9 cellular contexts compared by ENCODE assay signal in genomic region chr1:23964790-23965740, GRCh38. TPM values are rescaled to one million over a fixed set of nuclear protein-coding genes. Genes with fewer than 3 reads are reported as not detected.
DNase-seq lines count a peak whose midpoint lies in the region; ATAC-seq and TF ChIP-seq lines count a peak whose summit lies in the region.
"Had no signal": no experiment of that assay in that cellular context is flagged by ENCODE, and none has a peak within 500 bp of the region (broad histone marks: within the 10 kb centered on the region; RNA-seq: fewer than 3 reads in every experiment).

No MANE protein-coding gene starts in this region.

- H3K4me1 Mint-ChIP-seq in activated CD8-positive, alpha-beta memory T cell treated with anti-CD3 and anti-CD28 coated beads, Interleukin-2, amount 10 ng/mL, durations not matched to agents 7 days and 5 days, result peaks cover 65% of the 10 kb centered on the region
- H3K4me1 Mint-ChIP-seq in WTC11, result peaks cover 13% of the 10 kb centered on the region

- H3K4me1 ChIP-seq in heart right ventricle, result peaks cover 0 to 59% (median 42%) of the 10 kb centered on the region in 9 donors
- peaks cover 0 to 24% (median 23%) of the 10 kb centered on the region in 5 donors for H3K4me1 ChIP-seq in subcutaneous abdominal adipose tissue (ENCODE audit: control insufficient read depth in 5 of 5, insufficient read depth in 5 of 5, low read length in 5 of 5)
- no peaks in the 10 kb centered on the region; the same call in 1 of the 2 replicates for H3K4me1 ChIP-seq in BE2C

- DNase-seq in activated CD8-positive, alpha-beta memory T cell treated with anti-CD3 and anti-CD28 coated beads, Interleukin-2, amount 10 ng/mL, durations not matched to agents 7 days and 5 days, result no peak
- DNase-seq in activated CD8-positive, alpha-beta memory T cell treated with anti-CD3 and anti-CD28 coated beads, Interleukin-2, amount 50 U/mL, for 48 hours, result no peak
- no peak for DNase-seq in WTC11 (ENCODE audit: low spot score)
- no peak for DNase-seq in heart right ventricle
- no peak for DNase-seq in NCI-H446 treated with DMSO at 0.1 percent for 48 hours (lab: John Stamatoyannopoulos, UW)
- no peak for DNase-seq in BE2C
- DNase-seq in NCI-H2029 treated with DMSO at 0.1 percent for 48 hours (lab: John Stamatoyannopoulos, UW), result no peak

- intact Hi-C loops in heart right ventricle (cut with DNase I), result no loop called here

- H3K27me3 ChIP-seq in heart right ventricle, result no peaks in the 10 kb centered on the region
- H3K27me3 ChIP-seq in subcutaneous abdominal adipose tissue (ENCODE audit: control insufficient read depth in 5 of 5, insufficient read depth in 4 of 5, low read length in 5 of 5), result no peaks in the 10 kb centered on the region
- no peaks in the 10 kb centered on the region for H3K27me3 ChIP-seq in BE2C
- H3K27me3 ChIP-seq: tibial nerve had no signal

- H3K4me3 ChIP-seq in heart right ventricle (no peak overlapping the region), subcutaneous abdominal adipose tissue (ENCODE audit: low read depth in 1 of 5, low read length in 5 of 5) (no peak overlapping the region), BE2C (ENCODE audit: low read depth, low read length) (no peak overlapping the region)
- H3K4me3 ChIP-seq: tibial nerve had no signal

- H3K9me3 Mint-ChIP-seq in activated CD8-positive, alpha-beta memory T cell treated with anti-CD3 and anti-CD28 coated beads, Interleukin-2, amount 10 ng/mL, durations not matched to agents 7 days and 5 days (ENCODE audit: low read depth), result no peaks in the 10 kb centered on the region
- no peaks in the 10 kb centered on the region for H3K9me3 Mint-ChIP-seq in WTC11

- H3K9ac ChIP-seq in subcutaneous abdominal adipose tissue (ENCODE audit: low read length in 5 of 5), result peak overlapping the region in 1 of 5 donors; percentile 1

- CTCF ChIA-PET in activated CD8-positive, alpha-beta memory T cell treated with anti-CD3 and anti-CD28 coated beads, Interleukin-2, amount 10 ng/mL, durations not matched to agents 7 days and 5 days (lab: Charles Lee), result interaction anchor here (0.9 to 4.6 kb wide), 3 partner anchors 12 to 194 kb away, joined by 3 to 24 read pairs (median 8); partner anchors contain the start of gene SRSF10
- CTCF ChIA-PET in WTC11 (lab: Charles Lee), result interaction anchor here (1.9 kb wide), 1 partner anchor 154 kb away, joined by 6 read pairs; no protein-coding TSS in a partner anchor

- 74 to 79% methylated on average over 5 of the region's 5 CpGs for WGBS in heart right ventricle, 2 donors

- peaks cover 0 to 95% (median 35%) of the 10 kb centered on the region in 9 donors for H3K36me3 ChIP-seq in heart right ventricle
- H3K36me3 ChIP-seq in subcutaneous abdominal adipose tissue (ENCODE audit: control insufficient read depth in 5 of 5, insufficient read depth in 5 of 5, low read length in 5 of 5), result peaks cover 13 to 47% (median 36%) of the 10 kb centered on the region in 5 donors
- H3K36me3 ChIP-seq in BE2C, result peaks cover 34% of the 10 kb centered on the region

- POLR2A ChIA-PET in WTC11 (lab: Charles Lee), result interaction anchor here (1.5 kb wide), 1 partner anchor 8 kb away, joined by 3 read pairs; no protein-coding TSS in a partner anchor

- peak overlapping the region; percentile 84 for H3K27ac Mint-ChIP-seq in activated CD8-positive, alpha-beta memory T cell treated with anti-CD3 and anti-CD28 coated beads, Interleukin-2, amount 10 ng/mL, durations not matched to agents 7 days and 5 days
- H3K27ac Mint-ChIP-seq in WTC11, result peak overlapping the region; percentile 80

- TF ChIP-seq CTCF in WTC11 (IDR thresholded peaks at IDR 0.05) (no peak), heart right ventricle (IDR thresholded peaks at IDR 0.05) (no peak), BE2C (IDR thresholded peaks at IDR 0.05; ENCODE audit: low read depth, low read length) (no peak)

- H3K36me3 Mint-ChIP-seq in activated CD8-positive, alpha-beta memory T cell treated with anti-CD3 and anti-CD28 coated beads, Interleukin-2, amount 10 ng/mL, durations not matched to agents 7 days and 5 days, result peaks cover 72% of the 10 kb centered on the region
- peaks cover 48% of the 10 kb centered on the region for H3K36me3 Mint-ChIP-seq in WTC11

- peak; percentile 11 for ATAC-seq in activated CD8-positive, alpha-beta memory T cell treated with anti-CD3 and anti-CD28 coated beads, Interleukin-2, amount 10 ng/mL, durations not matched to agents 7 days and 5 days
- ATAC-seq in WTC11, result no peak
- no peak for ATAC-seq in heart right ventricle

- H3K4me3 Mint-ChIP-seq in activated CD8-positive, alpha-beta memory T cell treated with anti-CD3 and anti-CD28 coated beads, Interleukin-2, amount 10 ng/mL, durations not matched to agents 7 days and 5 days, result no peak overlapping the region
- no peak overlapping the region for H3K4me3 Mint-ChIP-seq in WTC11

- H3K9me3 ChIP-seq in heart right ventricle (no peaks in the 10 kb centered on the region), subcutaneous abdominal adipose tissue (ENCODE audit: control insufficient read depth in 5 of 5, low read length in 5 of 5) (no peaks in the 10 kb centered on the region), BE2C (no peaks in the 10 kb centered on the region)
- H3K9me3 ChIP-seq: tibial nerve had no signal

- H3K27me3 Mint-ChIP-seq in activated CD8-positive, alpha-beta memory T cell treated with anti-CD3 and anti-CD28 coated beads, Interleukin-2, amount 10 ng/mL, durations not matched to agents 7 days and 5 days, result no peaks in the 10 kb centered on the region
- no peaks in the 10 kb centered on the region for H3K27me3 Mint-ChIP-seq in WTC11 (ENCODE audit: low read depth)

- H3K27ac ChIP-seq in heart right ventricle (peak overlapping the region in 8 of 10 donors; percentile 6 to 57 (median 27)), subcutaneous abdominal adipose tissue (ENCODE audit: low read depth, low read length) (peak overlapping the region; percentile 59)

TF ChIP-seq in WTC11, 78 proteins besides CTCF, POLR2A, EP300 and RAD21 (continues in another document):
- no peak for TF ChIP-seq FOXK1 (CRISPR knock-in tag; IDR thresholded peaks at IDR 0.05)
- no peak for TF ChIP-seq HMGXB4 (CRISPR knock-in tag; IDR thresholded peaks at IDR 0.05)
- no peak for TF ChIP-seq FOXP4 (CRISPR knock-in tag; IDR thresholded peaks at IDR 0.05)
- TF ChIP-seq NR3C1 (CRISPR knock-in tag; conservative IDR thresholded peaks at IDR 0.05; ENCODE audit: low read depth), result no peak
- TF ChIP-seq USF2 (CRISPR knock-in tag; IDR thresholded peaks at IDR 0.05), result no peak

RNA-seq across cellular contexts. Expression of gene PNRC2, which starts 5.4 kb away (rescaled TPM):
- 100 to 1,000 TPM; 139 to 147 TPM for total RNA-seq in activated CD8-positive, alpha-beta memory T cell treated with anti-CD3 and anti-CD28 coated beads, Interleukin-2, amount 10 ng/mL, durations not matched to agents 7 days and 5 days
- 133 to 166 TPM (median 153 TPM) in 3 replicates for total RNA-seq in WTC11 (2021)
- total RNA-seq in heart right ventricle, result 100 to 1,000 TPM in 5 of 10 donors, 10 to 100 TPM in 5; 65.1 to 129 (median 93.8) TPM
- 10 to 100 TPM; 58.4 to 60.6 TPM for polyA plus RNA-seq in heart right ventricle
- 24.7 TPM for polyA plus RNA-seq in BE2C (2012; ENCODE audit: insufficient read depth, insufficient read length, low read depth)

RNA-seq across cellular contexts. Expression of gene SRSF10, which starts 15.1 kb away (rescaled TPM):
- 100 to 1,000 TPM; 221 to 226 TPM for total RNA-seq in activated CD8-positive, alpha-beta memory T cell treated with anti-CD3 and anti-CD28 coated beads, Interleukin-2, amount 10 ng/mL, durations not matched to agents 7 days and 5 days
- total RNA-seq in WTC11 (2021) (163 to 178 TPM (median 170 TPM) in 3 replicates), heart right ventricle (10 to 100 TPM; 40.7 to 65.8 (median 52.8) TPM)
- polyA plus RNA-seq in heart right ventricle, result 10 to 100 TPM; 32.9 to 70.2 TPM
- 57.4 TPM for polyA plus RNA-seq in BE2C (2012; ENCODE audit: insufficient read depth, insufficient read length, low read depth)

RNA-seq across cellular contexts. Expression of gene CNR2, which starts 51.9 kb away (rescaled TPM):
- under 1 TPM; 0.14 to 0.47 TPM for total RNA-seq in activated CD8-positive, alpha-beta memory T cell treated with anti-CD3 and anti-CD28 coated beads, Interleukin-2, amount 10 ng/mL, durations not matched to agents 7 days and 5 days
- total RNA-seq in WTC11 (2021) (not detected in 3 replicates), heart right ventricle (under 1 TPM in 1 of 10 donors, not detected in 9; 0.19 TPM)
- under 1 TPM in 1 of 2 donors, not detected in 1; 0.01 TPM for polyA plus RNA-seq in heart right ventricle
- not detected for polyA plus RNA-seq in BE2C (2012; ENCODE audit: insufficient read depth, insufficient read length, low read depth)
- total RNA-seq: tibial nerve had no signal
